Comparison of ENCODE assay signal across 14 cellular contexts in genomic region chrX:39897741-39898097, GRCh38.
DNase-seq lines count a peak whose midpoint lies in the region; ATAC-seq, FAIRE-seq and TF ChIP-seq lines count a peak whose summit lies in the region.
"Had no signal": no experiment of that assay in that cellular context is flagged by ENCODE, and none has a peak within 500 bp of the region (broad histone marks: within the 10 kb centered on the region; RNA-seq: fewer than 3 reads in every experiment).

No MANE protein-coding gene starts in this region.

- H3K27me3 ChIP-seq in keratinocyte (ENCODE audit: control insufficient read depth, extremely low read depth, insufficient read depth, low read length), result no peaks in the 10 kb centered on the region
- no peaks in the 10 kb centered on the region for H3K27me3 ChIP-seq in thyroid gland

- H3K4me3 ChIP-seq in keratinocyte (ENCODE audit: control insufficient read depth in 2 of 3, extremely low read depth in 1 of 3, insufficient read depth in 2 of 3, low read depth in 1 of 3, low read length in 3 of 3) (no peak overlapping the region), thyroid gland (replicated peaks in 1 of 3) (no peak overlapping the region)

- H3K9ac ChIP-seq in keratinocyte (ENCODE audit: control insufficient read depth, extremely low read depth, insufficient read depth, low read length), result peak overlapping the region; percentile 33

- DNase-seq in SKM-1 (lab: John Stamatoyannopoulos, UW; ENCODE audit: unreplicated experiment), result peak; percentile 22
- DNase-seq in SKM-1 treated with dmso at 0.1 percent for 144 hours (lab: John Stamatoyannopoulos, UW; ENCODE audit: unreplicated experiment), result no peak
- no peak for DNase-seq in keratinocyte (ENCODE audit: low read depth, low spot score)
- no peak for DNase-seq in thyroid gland
- DNase-seq in NCI-H1105 (lab: John Stamatoyannopoulos, UW), result no peak
- DNase-seq in naive thymus-derived CD8-positive, alpha-beta T cell, result no peak
- DNase-seq: activated B cell treated with CpG ODN at 0.5 μM for 24 hours; activated naive CD4-positive, alpha-beta T cell treated with Interleukin-2 at 50 U/mL for 16 hours; COR-L47; NK-92 treated with Interleukin-12 subunit alpha and Interleukin-12 subunit beta, amount 100 ng/mL, for 24 hours; small intestine had no signal

- H3K9me1 ChIP-seq in keratinocyte (ENCODE audit: control insufficient read depth, extremely low read depth, insufficient read depth, low read length), result no peaks in the 10 kb centered on the region

- no peak for ATAC-seq in naive thymus-derived CD8-positive, alpha-beta T cell
- no peak for ATAC-seq in activated CD4-positive, CD25-positive, alpha-beta regulatory T cell treated with anti-CD3 and anti-CD28 coated beads, Interleukin-2, amount 50 U/mL, for 24 hours

- H3K4me1 ChIP-seq in keratinocyte (ENCODE audit: control insufficient read depth, extremely low read depth, insufficient read depth, low read length) (peaks cover 35% of the 10 kb centered on the region), thyroid gland (peaks cover 19 to 56% of the 10 kb centered on the region in 2 donors)

- H3K27ac ChIP-seq in VCaP (peak overlapping the region; percentile 97), keratinocyte (ENCODE audit: control insufficient read depth, insufficient read depth, low read length) (peak overlapping the region; percentile 59), thyroid gland (peak overlapping the region; percentile 81 to 87 (median 83))

- dilution Hi-C loops in keratinocyte (cut with MboI; ENCODE audit: extremely low pct_ligation_motif_present, low sequenced_read_pairs), result no loop called here

- no peaks in the 10 kb centered on the region for H3K36me3 ChIP-seq in keratinocyte (ENCODE audit: control insufficient read depth in 2 of 2, extremely low read depth in 1 of 2, insufficient read depth in 2 of 2, low read length in 2 of 2)
- no peaks in the 10 kb centered on the region for H3K36me3 ChIP-seq in thyroid gland

- H3K27ac Mint-ChIP-seq in naive thymus-derived CD8-positive, alpha-beta T cell, result no peak overlapping the region
- H3K27ac Mint-ChIP-seq: activated B cell treated with CpG ODN at 0.5 μM for 24 hours had no signal

- TF ChIP-seq CTCF in VCaP (conservative IDR thresholded peaks at IDR 0.05) (no peak), keratinocyte (optimal IDR thresholded peaks at IDR 0.05 in 1 of 3, IDR thresholded peaks at IDR 0.05 in 1 of 3, conservative IDR thresholded peaks at IDR 0.05 in 1 of 3; ENCODE audit: extremely low read depth in 1 of 3, insufficient read depth in 2 of 3, low read length in 3 of 3) (no peak), thyroid gland (IDR thresholded peaks at IDR 0.05) (no peak)

- peak overlapping the region; percentile 50 for H3K4me2 ChIP-seq in keratinocyte (ENCODE audit: control insufficient read depth, extremely low read depth, insufficient read depth, low read depth, low read length)

- H3K79me2 ChIP-seq in keratinocyte (ENCODE audit: control insufficient read depth, insufficient read depth, low read length), result no peaks in the 10 kb centered on the region

- no peak for FAIRE-seq in keratinocyte (lab: Jason Lieb, UNC)
- FAIRE-seq: bronchial epithelial cell, small intestine had no signal

- intact Hi-C loops in thyroid gland (cut with DNase I), result no loop called here

- no peaks in the 10 kb centered on the region for H3K36me3 Mint-ChIP-seq in naive thymus-derived CD8-positive, alpha-beta T cell

- H3K9me3 ChIP-seq in keratinocyte (ENCODE audit: control insufficient read depth, low read depth, low read length), result no peaks in the 10 kb centered on the region
- no peaks in the 10 kb centered on the region for H3K9me3 ChIP-seq in thyroid gland

- H3K27me3 Mint-ChIP-seq in naive thymus-derived CD8-positive, alpha-beta T cell, result peaks cover 0 to 2% (median 0%) of the 10 kb centered on the region in 5 donors

- POLR2A ChIA-PET in naive thymus-derived CD8-positive, alpha-beta T cell (lab: Charles Lee), result no interaction called here

- TF ChIP-seq POLR2A in thyroid gland (IDR thresholded peaks at IDR 0.05), result peak in 1 of 2 donors; percentile 14

- no peaks in the 10 kb centered on the region for H3K9me3 Mint-ChIP-seq in naive thymus-derived CD8-positive, alpha-beta T cell
- H3K9me3 Mint-ChIP-seq: activated B cell treated with CpG ODN at 0.5 μM for 24 hours had no signal

- no peaks in the 10 kb centered on the region for H4K20me1 ChIP-seq in keratinocyte (ENCODE audit: control insufficient read depth, extremely low read depth, insufficient read depth, low read length)

- H2AFZ ChIP-seq in keratinocyte (ENCODE audit: control insufficient read depth, low read length), result peak overlapping the region; percentile 45

- 39 to 42% methylated on average over 6 of the region's 6 CpGs for WGBS in thyroid gland, 2 donors

- no peak overlapping the region for H3K4me3 Mint-ChIP-seq in naive thymus-derived CD8-positive, alpha-beta T cell
- H3K4me3 Mint-ChIP-seq: activated B cell treated with CpG ODN at 0.5 μM for 24 hours had no signal

- peaks cover 0 to 3% (median 0%) of the 10 kb centered on the region in 4 donors for H3K4me1 Mint-ChIP-seq in naive thymus-derived CD8-positive, alpha-beta T cell
